Comparison of ENCODE assay signal across 1 cellular context in the genomic region with DNA sequence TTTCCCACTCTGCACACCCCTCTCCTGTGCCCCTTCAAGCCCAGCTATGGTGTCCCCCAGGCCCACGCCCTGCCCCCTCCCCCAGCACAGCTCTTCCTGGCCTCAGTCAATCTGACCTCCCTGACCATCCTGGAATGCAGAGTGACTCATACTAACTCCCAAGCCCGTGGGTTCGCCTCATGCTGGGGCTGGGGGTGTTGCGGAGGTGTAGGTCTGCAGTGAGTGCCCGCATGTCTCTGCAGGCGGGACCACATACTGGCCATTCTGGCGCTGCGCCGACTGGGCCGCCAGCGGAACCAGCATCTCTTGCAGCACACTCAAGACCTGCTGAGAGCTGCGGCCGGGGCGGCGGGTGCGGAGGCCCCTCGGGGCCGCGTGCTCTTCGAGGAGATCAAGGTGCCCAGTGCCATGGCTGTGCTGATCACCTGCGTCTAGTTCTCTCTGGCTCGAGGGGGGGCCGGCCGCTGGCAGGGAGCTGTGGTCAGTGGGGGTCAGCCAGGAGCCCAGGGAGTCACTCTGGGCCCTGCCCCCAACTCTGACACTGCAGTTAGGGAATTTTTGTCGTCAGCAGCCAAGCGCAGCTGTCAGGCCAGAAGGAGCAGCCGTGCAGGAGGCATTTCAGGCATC.
TF ChIP-seq lines count a peak whose summit lies in the region.

No MANE protein-coding gene starts in this region.

TF ChIP-seq in K562, 482 proteins besides CTCF, POLR2A, EP300 and RAD21 (continued from another document):
- peak in 1 of 2 experiments; percentile 93; a peak in 2 of 4 replicates for TF ChIP-seq TEAD1 (CRISPR knock-in tag; IDR thresholded peaks at IDR 0.05)
- TF ChIP-seq MYC (IDR thresholded peaks at IDR 0.05; ENCODE audit: low read depth, low read length), result peak; percentile 25; the same call in 1 of the 2 replicates
- 0 out of 2 replicates have a peak, but pooled peaks have one; percentile 52 for TF ChIP-seq MYC (CRISPR knock-in tag; IDR thresholded peaks at IDR 0.05; ENCODE audit: borderline replicate concordance, low read depth)
- TF ChIP-seq, protein P1, sequence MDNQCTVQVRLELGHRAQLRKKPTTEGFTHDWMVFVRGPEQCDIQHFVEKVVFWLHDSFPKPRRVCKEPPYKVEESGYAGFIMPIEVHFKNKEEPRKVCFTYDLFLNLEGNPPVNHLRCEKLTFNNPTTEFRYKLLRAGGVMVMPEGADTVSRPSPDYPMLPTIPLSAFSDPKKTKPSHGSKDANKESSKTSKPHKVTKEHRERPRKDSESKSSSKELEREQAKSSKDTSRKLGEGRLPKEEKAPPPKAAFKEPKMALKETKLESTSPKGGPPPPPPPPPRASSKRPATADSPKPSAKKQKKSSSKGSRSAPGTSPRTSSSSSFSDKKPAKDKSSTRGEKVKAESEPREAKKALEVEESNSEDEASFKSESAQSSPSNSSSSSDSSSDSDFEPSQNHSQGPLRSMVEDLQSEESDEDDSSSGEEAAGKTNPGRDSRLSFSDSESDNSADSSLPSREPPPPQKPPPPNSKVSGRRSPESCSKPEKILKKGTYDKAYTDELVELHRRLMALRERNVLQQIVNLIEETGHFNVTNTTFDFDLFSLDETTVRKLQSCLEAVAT (IDR thresholded peaks at IDR 0.05), result no peak
- TF ChIP-seq CBX2 (IDR thresholded peaks at IDR 0.05; ENCODE audit: insufficient read depth, low read length, poor library complexity, severe bottlenecking), result no peak
- peak; percentile 24 for TF ChIP-seq RBBP5 (IDR thresholded peaks at IDR 0.05; ENCODE audit: borderline replicate concordance, insufficient read depth, low read length, poor library complexity, severe bottlenecking)
- no peak for TF ChIP-seq RHOXF2B (CRISPR knock-in tag; conservative IDR thresholded peaks at IDR 0.05)
- 0 out of 2 replicates have a peak, but pooled peaks have one; percentile 24 for TF ChIP-seq CTBP1 (IDR thresholded peaks at IDR 0.05; ENCODE audit: borderline replicate concordance)
- TF ChIP-seq ZBTB17 (CRISPR knock-in tag; IDR thresholded peaks at IDR 0.05), result no peak
